25 cellular contexts compared by ENCODE assay signal in genomic region chr15:42444415-42445063, GRCh38. TPM values are rescaled to one million over a fixed set of nuclear protein-coding genes. Genes with fewer than 3 reads are reported as not detected.
DNase-seq lines count a peak whose midpoint lies in the region; ATAC-seq, FAIRE-seq and TF ChIP-seq lines count a peak whose summit lies in the region.
"Had no signal": no experiment of that assay in that cellular context is flagged by ENCODE, and none has a peak within 500 bp of the region (broad histone marks: within the 10 kb centered on the region; RNA-seq: fewer than 3 reads in every experiment).

No MANE protein-coding gene starts in this region.

- H4K5ac ChIP-seq in IMR-90 (ENCODE audit: low read depth, low read length) = no peak overlapping the region

- H4K20me1 ChIP-seq in IMR-90 (ENCODE audit: insufficient read depth, low read length) (no peaks in the 10 kb centered on the region), K562 (replicated peaks; ENCODE audit: control insufficient read depth, insufficient read depth, low read length) (no peaks in the 10 kb centered on the region)

- H3K79me1 ChIP-seq in IMR-90 (ENCODE audit: low read depth in 1 of 2, low read length in 2 of 2) = peaks cover 6 to 23% of the 10 kb centered on the region in 2 experiments

- H3K27me3 Mint-ChIP-seq in memory B cell = no peaks in the 10 kb centered on the region
- H3K27me3 Mint-ChIP-seq in glutamatergic neuron (ENCODE audit: unreplicated experiment) = no peaks in the 10 kb centered on the region
- no peaks in the 10 kb centered on the region for H3K27me3 Mint-ChIP-seq in CD4-positive, alpha-beta T cell
- H3K27me3 Mint-ChIP-seq: type B pancreatic cell had no signal

- H2BK20ac ChIP-seq in IMR-90 (ENCODE audit: low read depth, low read length) = no peak overlapping the region

- H2AK9ac ChIP-seq in IMR-90 (replicated peaks; ENCODE audit: low read depth, low read length, poor library complexity) = no peak overlapping the region

- H3K4me3 Mint-ChIP-seq in memory B cell = no peak overlapping the region
- H3K4me3 Mint-ChIP-seq in glutamatergic neuron (ENCODE audit: unreplicated experiment) = no peak overlapping the region
- no peak overlapping the region for H3K4me3 Mint-ChIP-seq in CD4-positive, alpha-beta T cell
- H3K4me3 Mint-ChIP-seq: CD8-positive, alpha-beta T cell; type B pancreatic cell had no signal

- intact Hi-C loops in IMR-90 (cut with micrococcal nuclease) = no loop called here
- intact Hi-C loops in K562 (cut with micrococcal nuclease) = no loop called here
- intact Hi-C loops in CD4-positive, alpha-beta T cell (cut with DNase I, micrococcal nuclease) = no loop called here

- H3K9me3 Mint-ChIP-seq in memory B cell (no peaks in the 10 kb centered on the region), glutamatergic neuron (ENCODE audit: unreplicated experiment) (no peaks in the 10 kb centered on the region)
- no peaks in the 10 kb centered on the region for H3K9me3 Mint-ChIP-seq in CD4-positive, alpha-beta T cell
- H3K9me3 Mint-ChIP-seq: CD8-positive, alpha-beta T cell; type B pancreatic cell had no signal

- no peak overlapping the region for H3K14ac ChIP-seq in IMR-90 (replicated peaks; ENCODE audit: low read depth, low read length)

- CTCF ChIA-PET in AG04450 (lab: Charles Lee) = no interaction called here
- CTCF ChIA-PET in IMR-90 (lab: Yijun Ruan, JAX) = no interaction called here
- CTCF ChIA-PET in K562 (lab: Yijun Ruan, JAX; ENCODE audit: low intra/inter-chr PET ratio) = no interaction called here
- CTCF ChIA-PET in CD4-positive, alpha-beta T cell (lab: Charles Lee) = no interaction called here

- H3K4ac ChIP-seq in IMR-90 (ENCODE audit: low read depth, low read length) = no peak overlapping the region

- H3K9me1 ChIP-seq in IMR-90 (ENCODE audit: insufficient read depth, low read length) (peaks cover 3% of the 10 kb centered on the region; the same call in 1 of the 2 replicates), K562 (ENCODE audit: control insufficient read depth, insufficient read depth, low read length) (no peaks in the 10 kb centered on the region)

- H3K36me3 Mint-ChIP-seq in memory B cell (peaks cover 32% of the 10 kb centered on the region), glutamatergic neuron (ENCODE audit: unreplicated experiment) (no peaks in the 10 kb centered on the region)
- peaks cover 74% of the 10 kb centered on the region for H3K36me3 Mint-ChIP-seq in CD4-positive, alpha-beta T cell (ENCODE audit: low read depth)

- POLR2A ChIA-PET in AG04450 (lab: Yijun Ruan, JAX) = interaction anchor here (0.5 to 1.2 kb wide), 2 partner anchors 13 to 126 kb away, joined by 4 read pairs; no protein-coding TSS in a partner anchor
- POLR2A ChIA-PET in IMR-90 (lab: Charles Lee; ENCODE audit: unreplicated experiment) = interaction anchor here (0.6 kb wide), 1 partner anchor 46 kb away, joined by 3 read pairs; no protein-coding TSS in a partner anchor
- POLR2A ChIA-PET in K562 (lab: Yijun Ruan, JAX) = interaction anchor here (0.6 to 1.4 kb wide), 4 partner anchors 14 to 161 kb away, joined by 3 to 4 read pairs (median 3); partner anchors contain the start of gene ZNF106
- POLR2A ChIA-PET in CD4-positive, alpha-beta T cell (lab: Charles Lee) = no interaction called here

- H2BK5ac ChIP-seq in IMR-90 (ENCODE audit: low read depth, low read length, poor library complexity, severe bottlenecking) = no peak overlapping the region

- H3K56ac ChIP-seq in IMR-90 (ENCODE audit: extremely low read depth, insufficient read depth, low read length) = no peak overlapping the region

- H3K18ac ChIP-seq in IMR-90 (ENCODE audit: low read depth, low read length) = no peak overlapping the region

- peaks cover 37% of the 10 kb centered on the region for H3K36me3 ChIP-seq in IMR-90 (ENCODE audit: control insufficient read depth, insufficient read depth, low read length)
- peaks cover 74% of the 10 kb centered on the region for H3K36me3 ChIP-seq in K562 (ENCODE audit: control insufficient read depth, insufficient read depth, low read length)

- FAIRE-seq in K562 (lab: Jason Lieb, UNC) = no peak
- FAIRE-seq: TTC549 had no signal

- H3K27ac Mint-ChIP-seq in memory B cell (peak overlapping the region; percentile 62), glutamatergic neuron (ENCODE audit: unreplicated experiment) (no peak overlapping the region)
- H3K27ac Mint-ChIP-seq in CD4-positive, alpha-beta T cell = no peak overlapping the region
- H3K27ac Mint-ChIP-seq: CD8-positive, alpha-beta T cell; type B pancreatic cell had no signal

- H4K8ac ChIP-seq in IMR-90 (ENCODE audit: low read depth in 2 of 2, low read length in 2 of 2) = no peak overlapping the region

- TF ChIP-seq RAD21 in IMR-90 (IDR thresholded peaks at IDR 0.05; ENCODE audit: low read length) (no peak), K562 (CRISPR knock-in tag; conservative IDR thresholded peaks at IDR 0.05 in 1 of 2, IDR thresholded peaks at IDR 0.05 in 1 of 2) (no peak)

- no peak overlapping the region for H2BK120ac ChIP-seq in IMR-90 (ENCODE audit: low read depth, low read length)

- H3K4me1 Mint-ChIP-seq in memory B cell = no peaks in the 10 kb centered on the region
- no peaks in the 10 kb centered on the region for H3K4me1 Mint-ChIP-seq in glutamatergic neuron (ENCODE audit: low read depth, unreplicated experiment)
- H3K4me1 Mint-ChIP-seq in CD4-positive, alpha-beta T cell (ENCODE audit: low read depth) = no peaks in the 10 kb centered on the region

- TF ChIP-seq POLR2A in IMR-90 (IDR thresholded peaks at IDR 0.05; ENCODE audit: low read depth, low read length) = no peak
- no peak for TF ChIP-seq POLR2A in K562 (conservative IDR thresholded peaks at IDR 0.05)

- dilution Hi-C loops in IMR-90 (cut with HindIII; ENCODE audit: low sequenced_read_pairs, unreplicated experiment) = no loop called here

- no peak for TF ChIP-seq EP300 in K562 (IDR thresholded peaks at IDR 0.05; ENCODE audit: low read length)

- H2AK5ac ChIP-seq in IMR-90 (ENCODE audit: low read depth, low read length) = no peak overlapping the region

- H3K4me2 ChIP-seq in IMR-90 (ENCODE audit: low read depth, low read length) (no peak overlapping the region), K562 (ENCODE audit: insufficient read depth, low read length) (no peak overlapping the region)

- in situ Hi-C loops in IMR-90 (cut with MboI; ENCODE audit: low sequenced_read_pairs) (no loop called here), K562 (cut with MboI) (no loop called here)

- peaks cover 2% of the 10 kb centered on the region; the same call in 1 of the 2 replicates for H3K4me1 ChIP-seq in IMR-90 (ENCODE audit: control insufficient read depth, insufficient read depth, low read length)
- no peaks in the 10 kb centered on the region for H3K4me1 ChIP-seq in K562 (replicated peaks in 1 of 2; ENCODE audit: control insufficient read depth in 2 of 2, insufficient read depth in 2 of 2, low read length in 2 of 2)
- H3K4me1 ChIP-seq: Peyer's patch had no signal

- H3K79me2 ChIP-seq in K562 (ENCODE audit: control insufficient read depth, insufficient read depth, low read length) = no peaks in the 10 kb centered on the region

- H3K4me3 ChIP-seq in AG04450 (ENCODE audit: low read depth, low read length) = no peak overlapping the region
- H3K4me3 ChIP-seq in IMR-90 (ENCODE audit: insufficient read depth, low read depth, low read length) = no peak overlapping the region
- H3K4me3 ChIP-seq in K562 = no peak overlapping the region
- H3K4me3 ChIP-seq: Peyer's patch, stomach had no signal

- H3K9ac ChIP-seq in IMR-90 (ENCODE audit: low read depth, low read length) (no peak overlapping the region), K562 (ENCODE audit: insufficient read depth in 1 of 2, low read depth in 2 of 2, low read length in 2 of 2) (no peak overlapping the region)

- BruUV-seq in IMR-90 (replicated peaks; lab: Mats Ljungman, UMichigan) (no TSS peak), K562 (replicated peaks; lab: Mats Ljungman, UMichigan) (no TSS peak)

- DNase-seq in AG04450 (ENCODE audit: low read depth, low spot score) (no peak), IMR-90 (no peak), K562 (ENCODE audit: extremely low read depth in 1 of 4, low spot score in 3 of 4) (peak; percentile 9 to 23 (median 15)), memory B cell (ENCODE audit: low spot score in 2 of 2) (no peak), glutamatergic neuron (no peak)
- DNase-seq in CD4-positive, alpha-beta T cell = no peak
- DNase-seq: activated CD4-positive, alpha-beta T cell treated with anti-CD3 and anti-CD28 coated beads for 48 hours; activated CD8-positive, alpha-beta memory T cell treated with anti-CD3 and anti-CD28 coated beads, Interleukin-2, amount 50 U/mL, for 4 hours; activated gamma-delta T cell; amniotic stem cell; CD8-positive, alpha-beta T cell; DND-41; HCEC 1CT; KBM-7; NCI-H2107; NCI-H526 treated with DMSO at 0.1 percent for 48 hours; Peyer's patch; right cardiac atrium; stomach; SW 1271 had no signal

- ATAC-seq in IMR-90 (ENCODE audit: low read depth) = peak; percentile 70
- ATAC-seq in K562 = no peak
- ATAC-seq in memory B cell (ENCODE audit: low read depth) = no peak
- no peak for ATAC-seq in HG03460 (IDR thresholded peaks at IDR 0.05; ENCODE audit: unreplicated experiment)
- ATAC-seq in HG03378 (IDR thresholded peaks at IDR 0.05; ENCODE audit: unreplicated experiment) = no peak
- no peak for ATAC-seq in CD4-positive, alpha-beta T cell (ENCODE audit: poor library complexity)
- ATAC-seq: CD8-positive, alpha-beta T cell; left lobe of liver; right cardiac atrium had no signal

- H2AFZ ChIP-seq in IMR-90 (replicated peaks; ENCODE audit: low read length, poor library complexity) (no peak overlapping the region), K562 (ENCODE audit: low read depth, low read length) (no peak overlapping the region)

- no peak overlapping the region for H3K27ac ChIP-seq in AG04450 (ENCODE audit: low read depth, low read length)
- H3K27ac ChIP-seq in IMR-90 (ENCODE audit: insufficient read depth, low read length) = no peak overlapping the region
- no peak overlapping the region for H3K27ac ChIP-seq in K562 (ENCODE audit: extremely low read depth, low read depth, low read length)
- H3K27ac ChIP-seq in CD4-positive, alpha-beta T cell (ENCODE audit: low read depth, low read length) = no peak overlapping the region
- H3K27ac ChIP-seq: Peyer's patch, stomach had no signal

- H3K9me3 ChIP-seq in AG04450 (ENCODE audit: control insufficient read depth, insufficient read depth, low read length) (no peaks in the 10 kb centered on the region), IMR-90 (ENCODE audit: control insufficient read depth, insufficient read depth, low read length) (no peaks in the 10 kb centered on the region), K562 (replicated peaks; ENCODE audit: control insufficient read depth, insufficient read depth, low read depth, low read length) (no peaks in the 10 kb centered on the region)
- H3K9me3 ChIP-seq in CD4-positive, alpha-beta T cell (ENCODE audit: control insufficient read depth, low read length) = no peaks in the 10 kb centered on the region
- H3K9me3 ChIP-seq: Peyer's patch, stomach had no signal

- H2BK15ac ChIP-seq in IMR-90 (ENCODE audit: low read depth, low read length) = no peak overlapping the region

- H3K23ac ChIP-seq in IMR-90 (ENCODE audit: low read depth, low read length) = no peak overlapping the region

- H3K27me3 ChIP-seq in AG04450 (ENCODE audit: control insufficient read depth, insufficient read depth, low read length) = no peaks in the 10 kb centered on the region
- no peaks in the 10 kb centered on the region for H3K27me3 ChIP-seq in IMR-90 (ENCODE audit: control insufficient read depth, insufficient read depth, low read length)
- no peaks in the 10 kb centered on the region for H3K27me3 ChIP-seq in K562 (ENCODE audit: control insufficient read depth in 2 of 2, insufficient read depth in 2 of 2, low read length in 2 of 2)
- H3K27me3 ChIP-seq in CD4-positive, alpha-beta T cell (ENCODE audit: control insufficient read depth, insufficient read depth, low read length) = no peaks in the 10 kb centered on the region
- H3K27me3 ChIP-seq: Peyer's patch, stomach had no signal

- peak; percentile 14; the same call in 1 of the 2 replicates for TF ChIP-seq CTCF in AG04450 (IDR thresholded peaks at IDR 0.05; ENCODE audit: low read depth, low read length)
- no peak for TF ChIP-seq CTCF in IMR-90 (conservative IDR thresholded peaks at IDR 0.05; ENCODE audit: low read depth, low read length)
- TF ChIP-seq CTCF in K562 (IDR thresholded peaks at IDR 0.05 in 2 of 3, conservative IDR thresholded peaks at IDR 0.05 in 1 of 3; ENCODE audit: insufficient read depth in 2 of 3, low read depth in 1 of 3, low read length in 3 of 3) = no peak
- TF ChIP-seq CTCF in glutamatergic neuron (IDR thresholded peaks at IDR 0.05; ENCODE audit: partially characterized antibody, unreplicated experiment) = no peak
- TF ChIP-seq CTCF in CD4-positive, alpha-beta T cell (IDR thresholded peaks at IDR 0.05) = no peak

- WGBS in IMR-90 (ENCODE audit: extremely low coverage in 2 of 2, insufficient read length in 1 of 2), 2 experiments = no CpG with 5 or more reads among the region's 5 CpGs
- WGBS in K562 (ENCODE audit: insufficient coverage, low coverage, missing lambda C conversion rate) = 62% methylated on average over 5 of the region's 5 CpGs

- H4K91ac ChIP-seq in IMR-90 (ENCODE audit: insufficient read depth, low read depth, low read length) = no peak overlapping the region

RNA-seq across cellular contexts. Expression of gene ZNF106, which starts 46.4 kb away (rescaled TPM):
- polyA plus RNA-seq in AG04450 (2011; rRNA removed) (60.8 and 67.4 TPM in 2 replicates), IMR-90 (2012; rRNA removed) (19.2 TPM in 2 replicates), K562 (2011; rRNA removed) (28.2 and 33.7 TPM in 2 replicates), K562 (2014; fragmentation: Illumina TruSeq; extraction: Trizol) (35.8 and 42.9 TPM in 2 replicates), K562 (2014; fragmentation: Nextera tagmentation; extraction: Ambion mirVana) (10 to 100 TPM; 15.6 to 17.4 TPM), K562 (2014; rRNA removed) (14.4 and 16.4 TPM in 2 replicates)
- 140 and 201 TPM in 2 replicates for polyA minus RNA-seq in AG04450 (2011; rRNA and poly(A)+ RNA removed)
- total RNA-seq in IMR-90 (2012; rRNA removed) (87.5 and 107 TPM in 2 replicates), K562 (2014; rRNA removed) (26.2 and 29.3 TPM in 2 replicates), K562 (2014; rRNA removed; fragmentation: Illumina TruSeq; extraction: Trizol) (55.3 and 60.3 TPM in 2 replicates), K562 (2015; rRNA removed; fragmentation: Illumina TruSeq; extraction: Trizol) (40.5 and 46.0 TPM in 2 replicates), K562 (2021) (43.3 and 43.8 TPM in 2 replicates), glutamatergic neuron (ENCODE audit: unreplicated experiment) (37.2 TPM)
- 6.9 and 8.5 TPM in 2 replicates for polyA plus RNA-seq in IMR-90 (2012; cell fraction: cytosol; rRNA removed)
- polyA plus RNA-seq in IMR-90 (2012; cell fraction: nucleus; rRNA removed; ENCODE audit: low replicate concordance) = 4.0 and 13.9 TPM in 2 replicates
- total RNA-seq in K562 (2011; cell fraction: chromatin; rRNA removed; ENCODE audit: low replicate concordance) = 30.6 and 82.8 TPM in 2 replicates
- total RNA-seq in K562 (2011; cell fraction: nucleolus; rRNA removed) = 20.7 and 26.5 TPM in 2 replicates
- total RNA-seq in K562 (2011; cell fraction: nucleoplasm; rRNA removed) = 35.7 and 51.1 TPM in 2 replicates
- polyA plus RNA-seq in K562 (2011; cell fraction: cytosol; rRNA removed) = 22.3 and 28.3 TPM in 2 replicates
- polyA plus RNA-seq in K562 (2011; cell fraction: nucleus; rRNA removed) = 13.2 and 17.5 TPM in 2 replicates
- 20.1 and 25.8 TPM in 2 replicates for polyA plus RNA-seq in K562 (2012)
- polyA minus RNA-seq in K562 (2011; rRNA and poly(A)+ RNA removed) = 107 and 171 TPM in 2 replicates
- 28.3 and 40.1 TPM in 2 replicates for polyA minus RNA-seq in K562 (2011; cell fraction: cytosol; rRNA and poly(A)+ RNA removed)
- 15.1 and 27.8 TPM in 2 replicates for polyA minus RNA-seq in K562 (2011; cell fraction: nucleus; rRNA and poly(A)+ RNA removed)
- 10 to 100 TPM; 30.9 to 31.4 TPM for total RNA-seq in CD4-positive, alpha-beta T cell

RNA-seq across cellular contexts. Expression of gene SNAP23, which starts 50.9 kb away (rescaled TPM):
- polyA plus RNA-seq in AG04450 (2011; rRNA removed) (65.9 and 83.7 TPM in 2 replicates), IMR-90 (2012; rRNA removed) (37.2 and 45.5 TPM in 2 replicates), K562 (2011; rRNA removed) (86.1 and 130 TPM in 2 replicates), K562 (2014; fragmentation: Illumina TruSeq; extraction: Trizol) (168 and 223 TPM in 2 replicates), K562 (2014; fragmentation: Nextera tagmentation; extraction: Ambion mirVana) (100 to 1,000 TPM in 1 of 2 experiments, 10 to 100 TPM in 1; 84.1 to 117 TPM), K562 (2014; rRNA removed) (105 and 120 TPM in 2 replicates)
- 33.1 and 41.8 TPM in 2 replicates for polyA minus RNA-seq in AG04450 (2011; rRNA and poly(A)+ RNA removed)
- total RNA-seq in IMR-90 (2012; rRNA removed) (36.0 and 72.5 TPM in 2 replicates), K562 (2014; rRNA removed) (71.6 and 79.2 TPM in 2 replicates), K562 (2014; rRNA removed; fragmentation: Illumina TruSeq; extraction: Trizol) (123 and 151 TPM in 2 replicates), K562 (2015; rRNA removed; fragmentation: Illumina TruSeq; extraction: Trizol) (139 and 146 TPM in 2 replicates), K562 (2021) (74.5 and 78.9 TPM in 2 replicates), glutamatergic neuron (ENCODE audit: unreplicated experiment) (15.2 TPM)
- 7.1 and 8.5 TPM in 2 replicates for polyA plus RNA-seq in IMR-90 (2012; cell fraction: cytosol; rRNA removed)
- polyA plus RNA-seq in IMR-90 (2012; cell fraction: nucleus; rRNA removed; ENCODE audit: low replicate concordance) = 7.5 and 77.2 TPM in 2 replicates
- total RNA-seq in K562 (2011; cell fraction: chromatin; rRNA removed; ENCODE audit: low replicate concordance) = 73.6 and 212 TPM in 2 replicates
- 47.9 and 52.2 TPM in 2 replicates for total RNA-seq in K562 (2011; cell fraction: nucleolus; rRNA removed)
- total RNA-seq in K562 (2011; cell fraction: nucleoplasm; rRNA removed) = 117 and 168 TPM in 2 replicates
- 29.4 and 62.8 TPM in 2 replicates for polyA plus RNA-seq in K562 (2011; cell fraction: cytosol; rRNA removed)
- 35.7 and 48.2 TPM in 2 replicates for polyA plus RNA-seq in K562 (2011; cell fraction: nucleus; rRNA removed)
- 89.0 and 148 TPM in 2 replicates for polyA plus RNA-seq in K562 (2012)
- 112 and 131 TPM in 2 replicates for polyA minus RNA-seq in K562 (2011; rRNA and poly(A)+ RNA removed)
- 45.5 and 56.4 TPM in 2 replicates for polyA minus RNA-seq in K562 (2011; cell fraction: cytosol; rRNA and poly(A)+ RNA removed)
- polyA minus RNA-seq in K562 (2011; cell fraction: nucleus; rRNA and poly(A)+ RNA removed) = 24.9 and 45.7 TPM in 2 replicates
- total RNA-seq in CD4-positive, alpha-beta T cell = 10 to 100 TPM; 37.4 to 40.1 TPM

Comparison
In these comparisons a context has a peak if more than half of its experiments do, and no peak if none do; other contexts are left out.
1. DNase-seq: peak in K562 (4 of 4); none in AG04450 (single experiment), IMR-90 (single experiment), memory B cell (0 of 2), glutamatergic neuron (single experiment) and CD4-positive, alpha-beta T cell (0 of 10).